In the genomic region with DNA sequence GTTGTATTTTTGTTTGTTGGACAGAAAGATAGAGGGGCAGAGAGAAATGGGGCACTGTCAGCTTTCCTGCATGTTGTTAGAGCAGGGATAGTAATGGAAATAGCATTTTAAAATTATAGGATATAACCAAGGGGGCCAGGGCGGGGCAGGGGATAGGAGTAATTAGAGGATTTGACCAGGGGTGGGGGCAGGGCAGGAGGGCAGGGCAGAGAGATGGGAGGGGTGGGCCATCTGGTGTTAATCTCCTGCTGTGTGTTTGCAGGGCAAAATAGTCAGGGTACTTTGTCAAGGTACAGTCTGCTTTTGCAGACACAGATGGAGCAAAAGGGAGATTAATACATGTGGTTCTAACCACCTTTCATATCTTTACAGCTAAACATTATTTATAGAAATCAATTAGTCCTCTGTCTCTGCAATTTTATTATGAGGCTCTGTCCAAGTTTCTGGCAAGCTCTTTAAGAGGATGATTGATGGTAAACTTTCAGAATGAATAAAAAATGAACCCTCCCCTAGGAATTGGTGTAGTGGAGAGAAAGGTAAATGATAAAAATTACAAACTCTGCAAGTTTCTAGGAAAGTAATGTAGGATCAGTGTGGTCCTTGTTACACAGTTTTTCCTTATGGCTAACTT, we compare ENCODE assay signal across 21 cellular contexts. TPM values are rescaled to one million over a fixed set of nuclear protein-coding genes. Genes with fewer than 3 reads are reported as not detected.
DNase-seq lines count a peak whose midpoint lies in the region; ATAC-seq and TF ChIP-seq lines count a peak whose summit lies in the region.
"Had no signal": no experiment of that assay in that cellular context is flagged by ENCODE, and none has a peak within 500 bp of the region (broad histone marks: within the 10 kb centered on the region; RNA-seq: fewer than 3 reads in every experiment).

No MANE protein-coding gene starts in this region.

- H3K36me3 ChIP-seq in DND-41 (ENCODE audit: insufficient read depth, low read length) (no peaks in the 10 kb centered on the region), WERI-Rb-1 (no peaks in the 10 kb centered on the region), neural progenitor cell (no peaks in the 10 kb centered on the region)
- H3K36me3 ChIP-seq: SJCRH30 had no signal

- ATAC-seq in DND-41 (ENCODE audit: insufficient read depth, low read depth): no peak
- ATAC-seq in activated naive CD8-positive, alpha-beta T cell treated with anti-CD3 and anti-CD28 coated beads, Interleukin-2, amount 50 U/mL, for 24 hours: no peak
- no peak for ATAC-seq in activated T-cell treated with anti-CD3 and anti-CD28 coated beads, Interleukin-2, amount 50 U/mL, for 72 hours (replicated peaks in 1 of 2)

- TF ChIP-seq CTCF in DND-41 (IDR thresholded peaks at IDR 0.05; ENCODE audit: borderline replicate concordance, extremely low read depth, low read length, poor library complexity, severe bottlenecking): no peak
- TF ChIP-seq CTCF in WERI-Rb-1 (IDR thresholded peaks at IDR 0.05; ENCODE audit: low read depth, low read length): no peak
- TF ChIP-seq CTCF in neural progenitor cell (IDR thresholded peaks at IDR 0.05): no peak

- peaks cover 30% of the 10 kb centered on the region for H3K4me1 Mint-ChIP-seq in neural progenitor cell
- H3K4me1 Mint-ChIP-seq in activated naive CD8-positive, alpha-beta T cell treated with anti-CD3 and anti-CD28 coated beads, Interleukin-2, amount 50 U/mL, for 24 hours: no peaks in the 10 kb centered on the region
- no peaks in the 10 kb centered on the region for H3K4me1 Mint-ChIP-seq in activated T-cell treated with anti-CD3 and anti-CD28 coated beads, Interleukin-2, amount 50 U/mL, for 72 hours (ENCODE audit: low read depth)
- H3K4me1 Mint-ChIP-seq: B cell had no signal

- no peak overlapping the region for H3K4me3 Mint-ChIP-seq in neural progenitor cell
- no peak overlapping the region for H3K4me3 Mint-ChIP-seq in activated naive CD8-positive, alpha-beta T cell treated with anti-CD3 and anti-CD28 coated beads, Interleukin-2, amount 50 U/mL, for 24 hours
- H3K4me3 Mint-ChIP-seq in activated T-cell treated with anti-CD3 and anti-CD28 coated beads, Interleukin-2, amount 50 U/mL, for 72 hours: no peak overlapping the region
- H3K4me3 Mint-ChIP-seq: B cell; CD4-positive, alpha-beta T cell; H9 had no signal

- no peaks in the 10 kb centered on the region for H3K27me3 Mint-ChIP-seq in neural progenitor cell (ENCODE audit: insufficient read depth, low read depth)
- H3K27me3 Mint-ChIP-seq in activated naive CD8-positive, alpha-beta T cell treated with anti-CD3 and anti-CD28 coated beads, Interleukin-2, amount 50 U/mL, for 24 hours: peaks cover 2% of the 10 kb centered on the region
- peaks cover 24% of the 10 kb centered on the region for H3K27me3 Mint-ChIP-seq in activated T-cell treated with anti-CD3 and anti-CD28 coated beads, Interleukin-2, amount 50 U/mL, for 72 hours (ENCODE audit: low read depth)
- H3K27me3 Mint-ChIP-seq: CD4-positive, alpha-beta T cell had no signal

- H3K4me3 ChIP-seq in DND-41 (ENCODE audit: low read depth in 1 of 2, low read length in 2 of 2) (no peak overlapping the region), WERI-Rb-1 (ENCODE audit: low read depth, low read length) (peak overlapping the region; percentile 30), neural progenitor cell (no peak overlapping the region)
- H3K4me3 ChIP-seq: SJCRH30 had no signal

- H3K36me3 Mint-ChIP-seq in neural progenitor cell: no peaks in the 10 kb centered on the region
- H3K36me3 Mint-ChIP-seq in activated naive CD8-positive, alpha-beta T cell treated with anti-CD3 and anti-CD28 coated beads, Interleukin-2, amount 50 U/mL, for 24 hours (ENCODE audit: low read depth): no peaks in the 10 kb centered on the region
- no peaks in the 10 kb centered on the region for H3K36me3 Mint-ChIP-seq in activated T-cell treated with anti-CD3 and anti-CD28 coated beads, Interleukin-2, amount 50 U/mL, for 72 hours (ENCODE audit: insufficient read depth in 2 of 2)

- H3F3A ChIP-seq in neural progenitor cell (ENCODE audit: low read depth): no peaks in the 10 kb centered on the region

- no peak overlapping the region for H3K27ac ChIP-seq in DND-41 (ENCODE audit: low read length)
- H3K27ac ChIP-seq in WERI-Rb-1: peak overlapping the region; percentile 86
- H3K27ac ChIP-seq in neural progenitor cell: no peak overlapping the region
- H3K27ac ChIP-seq: RWPE1, SJCRH30 had no signal

- H3K9ac ChIP-seq in DND-41 (ENCODE audit: low read depth, low read length) (no peak overlapping the region), neural progenitor cell (no peak overlapping the region)

- H2AFZ ChIP-seq in DND-41 (ENCODE audit: low read depth, low read length): peak overlapping the region; percentile 37; the same call in 1 of the 2 replicates
- H2AFZ ChIP-seq in neural progenitor cell (replicated peaks): no peak overlapping the region

- DNase-seq in DND-41 (no peak), NCI-H2171 (lab: John Stamatoyannopoulos, UW) (peak; percentile 26), WERI-Rb-1 (peak; percentile 97), neural progenitor cell (ENCODE audit: low spot score) (peak; percentile 47), G401 (ENCODE audit: low spot score) (no peak), NCI-H1048 (lab: John Stamatoyannopoulos, UW) (no peak)
- no peak for DNase-seq in activated naive CD8-positive, alpha-beta T cell treated with anti-CD3 and anti-CD28 coated beads, Interleukin-2, amount 50 U/mL, for 24 hours
- no peak for DNase-seq in activated T-cell treated with anti-CD3 and anti-CD28 coated beads, Interleukin-2, amount 50 U/mL, for 72 hours
- DNase-seq: Calu3; CD4-positive, alpha-beta T cell; H9; IMR-90; Kasumi-1; MV-4-11; NCI-H1436; NCI-H446 treated with DMSO at 0.1 percent for 48 hours; SJCRH30 had no signal

- H3K79me2 ChIP-seq in DND-41 (ENCODE audit: insufficient read depth, low read length) (no peaks in the 10 kb centered on the region), neural progenitor cell (ENCODE audit: low read depth) (no peaks in the 10 kb centered on the region)

- in situ Hi-C loops in G401 (cut with HindIII; ENCODE audit: low sequenced_read_pairs): no loop called here

- H3K4me2 ChIP-seq in DND-41 (ENCODE audit: insufficient read depth, low read length) (no peak overlapping the region), neural progenitor cell (peak overlapping the region; percentile 63)

- H3K9me3 ChIP-seq in DND-41 (ENCODE audit: insufficient read depth, low read length, severe bottlenecking) (no peaks in the 10 kb centered on the region), WERI-Rb-1 (ENCODE audit: severe bottlenecking) (no peaks in the 10 kb centered on the region), neural progenitor cell (ENCODE audit: low read depth) (no peaks in the 10 kb centered on the region)
- H3K9me3 ChIP-seq: SJCRH30 had no signal

- no peak overlapping the region for H3K27ac Mint-ChIP-seq in neural progenitor cell
- no peak overlapping the region for H3K27ac Mint-ChIP-seq in activated naive CD8-positive, alpha-beta T cell treated with anti-CD3 and anti-CD28 coated beads, Interleukin-2, amount 50 U/mL, for 24 hours
- no peak overlapping the region for H3K27ac Mint-ChIP-seq in activated T-cell treated with anti-CD3 and anti-CD28 coated beads, Interleukin-2, amount 50 U/mL, for 72 hours
- H3K27ac Mint-ChIP-seq: B cell; CD4-positive, alpha-beta T cell had no signal

- H3K4me1 ChIP-seq in DND-41 (ENCODE audit: insufficient read depth, low read length): peaks cover 8% of the 10 kb centered on the region
- H3K4me1 ChIP-seq in neural progenitor cell: peaks cover 33% of the 10 kb centered on the region
- H3K4me1 ChIP-seq: SJCRH30 had no signal

- H3K27me3 ChIP-seq in DND-41 (ENCODE audit: insufficient read depth, low read length, poor library complexity) (no peaks in the 10 kb centered on the region), WERI-Rb-1 (ENCODE audit: insufficient read depth, low read depth, severe bottlenecking) (no peaks in the 10 kb centered on the region), neural progenitor cell (no peaks in the 10 kb centered on the region)
- H3K27me3 ChIP-seq: SJCRH30 had no signal

- H4K20me1 ChIP-seq in DND-41 (ENCODE audit: insufficient read depth, low read length): no peaks in the 10 kb centered on the region
- no peaks in the 10 kb centered on the region for H4K20me1 ChIP-seq in neural progenitor cell (ENCODE audit: low read depth)

- H3K9me3 Mint-ChIP-seq in neural progenitor cell: no peaks in the 10 kb centered on the region
- no peaks in the 10 kb centered on the region for H3K9me3 Mint-ChIP-seq in activated naive CD8-positive, alpha-beta T cell treated with anti-CD3 and anti-CD28 coated beads, Interleukin-2, amount 50 U/mL, for 24 hours
- no peaks in the 10 kb centered on the region for H3K9me3 Mint-ChIP-seq in activated T-cell treated with anti-CD3 and anti-CD28 coated beads, Interleukin-2, amount 50 U/mL, for 72 hours
- H3K9me3 Mint-ChIP-seq: CD4-positive, alpha-beta T cell; H9 had no signal

RNA-seq across cellular contexts. Expression of gene ANKFN1, which starts 6.6 kb away (rescaled TPM):
- total RNA-seq in neural progenitor cell (ENCODE audit: low replicate concordance): 0.25 TPM in 1 of 2 replicates, not detected in the other
- total RNA-seq in G401 (2014; rRNA removed; shearing (Covaris generic)): not detected in 2 replicates
- not detected for total RNA-seq in activated T-cell treated with anti-CD3 and anti-CD28 coated beads, Interleukin-2, amount 50 U/mL, for 72 hours
- total RNA-seq: B cell; Calu3; CD4-positive, alpha-beta T cell; Daoy; H9; HT-29; IMR-90 had no signal

Comparison
In these comparisons a context has a peak if more than half of its experiments do, and no peak if none do; other contexts are left out.
1. DNase-seq: peak in NCI-H2171 (single experiment), WERI-Rb-1 (single experiment) and neural progenitor cell (single experiment); none in DND-41 (single experiment), G401 (single experiment), activated naive CD8-positive, alpha-beta T cell treated with anti-CD3 and anti-CD28 coated beads, Interleukin-2, amount 50 U/mL, for 24 hours (single experiment), NCI-H1048 (single experiment) and activated T-cell treated with anti-CD3 and anti-CD28 coated beads, Interleukin-2, amount 50 U/mL, for 72 hours (0 of 2).